18 cellular contexts compared by ENCODE assay signal in the genomic region with DNA sequence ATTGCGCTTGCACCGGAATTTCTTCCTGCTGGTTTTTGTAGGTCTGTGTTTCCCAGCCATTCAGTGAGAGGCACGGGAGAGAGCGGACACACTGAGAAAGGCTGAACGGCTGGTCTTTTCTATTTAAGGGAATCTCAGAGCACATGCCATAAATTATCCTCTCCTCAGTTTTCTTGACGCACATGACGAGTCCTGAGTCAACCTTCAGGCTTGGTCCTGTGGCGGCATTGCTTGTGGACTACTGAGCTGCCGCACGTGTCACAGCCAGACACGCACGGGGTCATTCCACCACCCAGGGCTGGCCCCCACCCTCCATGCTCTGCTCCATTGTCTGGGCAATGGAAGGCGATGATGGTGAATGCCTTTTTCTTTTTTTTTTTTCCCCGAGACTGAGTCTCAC.
DNase-seq lines count a peak whose midpoint lies in the region; ATAC-seq and TF ChIP-seq lines count a peak whose summit lies in the region.
"Had no signal": no experiment of that assay in that cellular context is flagged by ENCODE, and none has a peak within 500 bp of the region (broad histone marks: within the 10 kb centered on the region; RNA-seq: fewer than 3 reads in every experiment).

No MANE protein-coding gene starts in this region.

- no peaks in the 10 kb centered on the region for H3K27me3 ChIP-seq in gastroesophageal sphincter
- no peaks in the 10 kb centered on the region for H3K27me3 ChIP-seq in neuronal stem cell (ENCODE audit: control insufficient read depth in 3 of 3, insufficient read depth in 3 of 3, low read depth in 1 of 3, low read length in 3 of 3)
- H3K27me3 ChIP-seq in transverse colon, result no peaks in the 10 kb centered on the region
- H3K27me3 ChIP-seq in spleen (replicated peaks in 1 of 7), result no peaks in the 10 kb centered on the region
- H3K27me3 ChIP-seq: MG63, Peyer's patch had no signal

- H3K27ac ChIP-seq in gastroesophageal sphincter (peak overlapping the region in 1 of 4 donors; percentile 36), neuronal stem cell (replicated peaks; ENCODE audit: low read length) (no peak overlapping the region), transverse colon (peak overlapping the region; percentile 56 to 80 (median 68)), spleen (no peak overlapping the region)

- no peak overlapping the region for H2BK5ac ChIP-seq in neuronal stem cell (ENCODE audit: low read length)

- 56 to 59% methylated on average over 8 to 9 of the region's 14 CpGs for WGBS in gastroesophageal sphincter (ENCODE audit: low coverage in 1 of 2), 2 donors
- no CpG with 5 or more reads among the region's 14 CpGs for WGBS in neuronal stem cell (ENCODE audit: extremely low coverage in 2 of 2, insufficient read length in 2 of 2, insufficient replicate concordance in 1 of 2), 2 donors
- WGBS in transverse colon (ENCODE audit: low coverage in 1 of 2), 2 donors, result 76% methylated on average over 14 of the region's 14 CpGs; no CpG with 5 or more reads in 1 of the 2 donors
- 88 to 94% (median 93%) methylated on average over 14 of the region's 14 CpGs for WGBS in spleen, 5 donors

- peak overlapping the region; percentile 48 for H2AFZ ChIP-seq in neuronal stem cell (ENCODE audit: low read length)

- H3K36me3 ChIP-seq in gastroesophageal sphincter, result no peaks in the 10 kb centered on the region
- no peaks in the 10 kb centered on the region for H3K36me3 ChIP-seq in neuronal stem cell (replicated peaks in 1 of 2; ENCODE audit: control insufficient read depth in 2 of 2, insufficient read depth in 2 of 2, low read length in 2 of 2)
- H3K36me3 ChIP-seq in transverse colon, result no peaks in the 10 kb centered on the region
- H3K36me3 ChIP-seq in spleen, result no peaks in the 10 kb centered on the region
- H3K36me3 ChIP-seq: MG63, Peyer's patch had no signal

- TF ChIP-seq CTCF in gastroesophageal sphincter (IDR thresholded peaks at IDR 0.05), result no peak
- TF ChIP-seq CTCF in transverse colon (IDR thresholded peaks at IDR 0.05), result no peak
- TF ChIP-seq CTCF in spleen (IDR thresholded peaks at IDR 0.05 in 8 of 11, conservative IDR thresholded peaks at IDR 0.05 in 3 of 11), result no peak

- H3K79me1 ChIP-seq in neuronal stem cell (ENCODE audit: low read depth, low read length), result no peaks in the 10 kb centered on the region

- H3K4me1 ChIP-seq in gastroesophageal sphincter, result peaks cover 0 to 5% (median 0%) of the 10 kb centered on the region in 3 donors
- peaks cover 15 to 22% of the 10 kb centered on the region in 2 donors for H3K4me1 ChIP-seq in neuronal stem cell (ENCODE audit: control insufficient read depth in 2 of 2, insufficient read depth in 1 of 2, low read depth in 1 of 2, low read length in 2 of 2)
- H3K4me1 ChIP-seq in transverse colon, result no peaks in the 10 kb centered on the region
- H3K4me1 ChIP-seq in spleen, result peaks cover 0 to 4% (median 0%) of the 10 kb centered on the region in 6 donors
- H3K4me1 ChIP-seq: Peyer's patch had no signal

- no peak overlapping the region for H4K8ac ChIP-seq in neuronal stem cell (ENCODE audit: low read depth, low read length)

- DNase-seq in amniotic epithelial cell (ENCODE audit: low read depth) (peak; percentile 73), neuronal stem cell (ENCODE audit: low spot score) (no peak), transverse colon (peak; percentile 22), spleen (no peak)
- DNase-seq: C1 segment of cervical spinal cord, DND-41, GOT3, MG63, NCI-H1092, NCI-H146, NCI-H2227 treated with DMSO at 0.1 percent for 48 hours, NCI-H524, Peyer's patch, Right ventricle myocardium superior had no signal

- no peak overlapping the region for H2BK15ac ChIP-seq in neuronal stem cell (ENCODE audit: low read length)

- no peak overlapping the region for H3K23ac ChIP-seq in neuronal stem cell (ENCODE audit: low read depth, low read length, poor library complexity)

- TF ChIP-seq POLR2A in gastroesophageal sphincter (IDR thresholded peaks at IDR 0.05), result no peak
- TF ChIP-seq POLR2A in transverse colon (IDR thresholded peaks at IDR 0.05), result no peak
- TF ChIP-seq POLR2A in spleen (IDR thresholded peaks at IDR 0.05), result no peak

- H3K4ac ChIP-seq in neuronal stem cell (ENCODE audit: low read length), result no peak overlapping the region

- TF ChIP-seq EP300 in gastroesophageal sphincter (IDR thresholded peaks at IDR 0.05) (no peak), transverse colon (IDR thresholded peaks at IDR 0.05; ENCODE audit: low read depth) (peak; percentile 61)

- no peak overlapping the region for H3K9ac ChIP-seq in neuronal stem cell (ENCODE audit: low read depth, low read length, poor library complexity)

- H2BK12ac ChIP-seq in neuronal stem cell (ENCODE audit: low read length), result no peak overlapping the region

- no peak overlapping the region for H3K4me2 ChIP-seq in neuronal stem cell (ENCODE audit: insufficient read depth, low read length, poor library complexity, severe bottlenecking)

- H3K9me3 ChIP-seq in gastroesophageal sphincter (no peaks in the 10 kb centered on the region), neuronal stem cell (replicated peaks in 1 of 2; ENCODE audit: control insufficient read depth in 2 of 2, insufficient read depth in 1 of 2, low read depth in 1 of 2, low read length in 2 of 2) (no peaks in the 10 kb centered on the region), transverse colon (no peaks in the 10 kb centered on the region), spleen (no peaks in the 10 kb centered on the region)
- H3K9me3 ChIP-seq: MG63, Peyer's patch had no signal

- H3K18ac ChIP-seq in neuronal stem cell (ENCODE audit: low read length), result no peak overlapping the region

- no peak overlapping the region for H4K91ac ChIP-seq in neuronal stem cell (ENCODE audit: low read depth, low read length, poor library complexity)

- in situ Hi-C loops in transverse colon (cut with MboI; ENCODE audit: low pct_ligation_motif_present in 1 of 4, low pct_unique_long_range_greater_than_20kb in 1 of 4, low sequenced_read_pairs in 3 of 4), result no loop called here

- ATAC-seq in gastroesophageal sphincter (peak; percentile 70), HG02798 (IDR thresholded peaks at IDR 0.05; ENCODE audit: poor library complexity, unreplicated experiment) (no peak), HG02870 (IDR thresholded peaks at IDR 0.05; ENCODE audit: unreplicated experiment) (no peak)
- ATAC-seq: GM12878 had no signal

- H3K4me3 ChIP-seq in gastroesophageal sphincter (no peak overlapping the region), neuronal stem cell (ENCODE audit: low read length in 2 of 2) (no peak overlapping the region), transverse colon (no peak overlapping the region), spleen (no peak overlapping the region)
- H3K4me3 ChIP-seq: GM12878, MG63, Peyer's patch had no signal

- intact Hi-C loops in transverse colon (cut with DNase I; ENCODE audit: low total_unique reads) (no loop called here), spleen (cut with DNase I; ENCODE audit: low total_unique reads) (no loop called here)

- H2AK5ac ChIP-seq in neuronal stem cell (ENCODE audit: low read depth, low read length), result no peak overlapping the region

- H2BK120ac ChIP-seq in neuronal stem cell (ENCODE audit: low read depth, low read length), result no peak overlapping the region

- no peak overlapping the region for H3K14ac ChIP-seq in neuronal stem cell (ENCODE audit: low read length)

Comparison
In these comparisons a context has a peak if more than half of its experiments do, and no peak if none do; other contexts are left out.
1. DNase-seq: peak in amniotic epithelial cell (single experiment) and transverse colon (single experiment); none in neuronal stem cell (single experiment) and spleen (single experiment).
2. H3K27ac ChIP-seq: peak in transverse colon (4 of 4); none in neuronal stem cell (single experiment) and spleen (0 of 8).